In genomic region chr22:23066200-23067022, GRCh38 we compare ENCODE assay signal across 17 cellular contexts. TPM values are rescaled to one million over a fixed set of nuclear protein-coding genes. Genes with fewer than 3 reads are reported as not detected.
DNase-seq lines count a peak whose midpoint lies in the region; ATAC-seq, FAIRE-seq and TF ChIP-seq lines count a peak whose summit lies in the region.
"Had no signal": no experiment of that assay in that cellular context is flagged by ENCODE, and none has a peak within 500 bp of the region (broad histone marks: within the 10 kb centered on the region; RNA-seq: fewer than 3 reads in every experiment).

No MANE protein-coding gene starts in this region.

- H3K79me2 ChIP-seq in neural progenitor cell (ENCODE audit: low read depth) (peaks cover 5% of the 10 kb centered on the region), HepG2 (ENCODE audit: insufficient read depth, low read length) (peaks cover 8% of the 10 kb centered on the region)

- peaks cover 7% of the 10 kb centered on the region for H3K4me1 Mint-ChIP-seq in chondrocyte (ENCODE audit: low read depth)
- peaks cover 16% of the 10 kb centered on the region for H3K4me1 Mint-ChIP-seq in neural progenitor cell

- H4K20me1 ChIP-seq in neural progenitor cell (ENCODE audit: low read depth), result peaks cover 10% of the 10 kb centered on the region
- no peaks in the 10 kb centered on the region for H4K20me1 ChIP-seq in HepG2 (ENCODE audit: insufficient read depth, low read length)

- H3K27me3 ChIP-seq in neural progenitor cell (peaks cover 28% of the 10 kb centered on the region), uterus (no peaks in the 10 kb centered on the region), HepG2 (ENCODE audit: control insufficient read depth in 1 of 2, insufficient read depth in 2 of 2, low read length in 2 of 2) (peaks cover 0 to 66% of the 10 kb centered on the region in 2 experiments; a peak in 4 of 5 replicates)
- H3K27me3 ChIP-seq: tibial nerve had no signal

- H3K27ac Mint-ChIP-seq in chondrocyte (ENCODE audit: unreplicated experiment) (no peak overlapping the region), neural progenitor cell (peak overlapping the region; percentile 35)
- H3K27ac Mint-ChIP-seq: GM23338 had no signal

- in situ Hi-C loops in HepG2 (cut with HindIII; ENCODE audit: extremely low pct_ligation_motif_present, low pct_unique_long_range_greater_than_20kb), result no loop called here

- no TSS peak for BruUV-seq in HepG2 (replicated peaks; lab: Mats Ljungman, UMichigan)

- TF ChIP-seq RAD21 in HepG2 (CRISPR knock-in tag; IDR thresholded peaks at IDR 0.05), result no peak

- H3K27ac ChIP-seq in neural progenitor cell, result no peak overlapping the region
- no peak overlapping the region for H3K27ac ChIP-seq in uterus
- no peak overlapping the region for H3K27ac ChIP-seq in HepG2 (ENCODE audit: extremely low read length, insufficient read depth, low read length)
- H3K27ac ChIP-seq: tibial nerve had no signal

- H3K36me3 ChIP-seq in neural progenitor cell (no peaks in the 10 kb centered on the region), uterus (no peaks in the 10 kb centered on the region), HepG2 (replicated peaks in 1 of 2; ENCODE audit: control insufficient read depth in 1 of 2, insufficient read depth in 2 of 2, low read length in 2 of 2) (no peaks in the 10 kb centered on the region)
- H3K36me3 ChIP-seq: tibial nerve had no signal

- no peak for FAIRE-seq in HepG2 (lab: Jason Lieb, UNC)

- WGBS in HepG2 (ENCODE audit: low lambda C conversion rate), result 63% methylated on average over 15 of the region's 15 CpGs

- H2AFZ ChIP-seq in neural progenitor cell (replicated peaks) (no peak overlapping the region), HepG2 (ENCODE audit: low read length) (no peak overlapping the region)
- H2AFZ ChIP-seq: GM23338 had no signal

- H3K4me1 ChIP-seq in neural progenitor cell, result peaks cover 2% of the 10 kb centered on the region
- H3K4me1 ChIP-seq in uterus, result peaks cover 0 to 3% of the 10 kb centered on the region in 2 donors
- H3K4me1 ChIP-seq in HepG2 (ENCODE audit: insufficient read depth, low read length), result peaks cover 22% of the 10 kb centered on the region

- H3K4me2 ChIP-seq in neural progenitor cell (no peak overlapping the region), HepG2 (ENCODE audit: low read depth, low read length) (no peak overlapping the region)
- H3K4me2 ChIP-seq: GM23338 had no signal

- no peak for TF ChIP-seq CTCF in chondrocyte (IDR thresholded peaks at IDR 0.05)
- no peak for TF ChIP-seq CTCF in neural progenitor cell (IDR thresholded peaks at IDR 0.05)
- TF ChIP-seq CTCF in uterus (IDR thresholded peaks at IDR 0.05), result no peak
- TF ChIP-seq CTCF in HepG2 (CRISPR knock-in tag; IDR thresholded peaks at IDR 0.05), result no peak

- H3K36me3 Mint-ChIP-seq in chondrocyte (ENCODE audit: low read depth), result no peaks in the 10 kb centered on the region
- no peaks in the 10 kb centered on the region for H3K36me3 Mint-ChIP-seq in neural progenitor cell
- H3K36me3 Mint-ChIP-seq: naive B cell, T-cell had no signal

- H3K4me3 ChIP-seq in neural progenitor cell (no peak overlapping the region), uterus (no peak overlapping the region), HepG2 (replicated peaks in 1 of 3; ENCODE audit: insufficient read depth in 1 of 3, low read depth in 2 of 3, low read length in 3 of 3) (no peak overlapping the region)
- H3K4me3 ChIP-seq: GM23338, tibial nerve had no signal

- no peak for TF ChIP-seq POLR2A in uterus (IDR thresholded peaks at IDR 0.05)
- TF ChIP-seq POLR2A in HepG2 (IDR thresholded peaks at IDR 0.05; ENCODE audit: insufficient read depth in 1 of 2, low read depth in 2 of 2, low read length in 2 of 2), result no peak

- CTCF ChIA-PET in HepG2 (lab: Yijun Ruan, JAX; ENCODE audit: low intra/inter-chr PET ratio, low total read pairs), result no interaction called here

- POLR2A ChIA-PET in HepG2 (lab: Yijun Ruan, JAX), result no interaction called here

- no peak for TF ChIP-seq EP300 in HepG2 (IDR thresholded peaks at IDR 0.05; ENCODE audit: low read depth in 2 of 2, low read length in 2 of 2)
- TF ChIP-seq EP300 in HepG2 (CRISPR knock-in tag; IDR thresholded peaks at IDR 0.05; ENCODE audit: borderline replicate concordance), result no peak

- H3K9me3 ChIP-seq in neural progenitor cell (ENCODE audit: low read depth) (no peaks in the 10 kb centered on the region), uterus (no peaks in the 10 kb centered on the region), HepG2 (ENCODE audit: low read length) (no peaks in the 10 kb centered on the region)
- H3K9me3 ChIP-seq: tibial nerve had no signal

- no peak overlapping the region for H3K9ac ChIP-seq in neural progenitor cell
- H3K9ac ChIP-seq in HepG2 (ENCODE audit: insufficient read depth, low read depth, low read length), result no peak overlapping the region

- intact Hi-C loops in Right ventricle myocardium superior (cut with DNase I), result no loop called here
- intact Hi-C loops in left cardiac atrium (cut with DNase I), result no loop called here
- intact Hi-C loops in uterus (cut with DNase I; ENCODE audit: low total_unique reads), result no loop called here
- intact Hi-C loops in HepG2 (cut with micrococcal nuclease; ENCODE audit: unreplicated experiment), result no loop called here

- H3K27me3 Mint-ChIP-seq in chondrocyte (ENCODE audit: low read depth) (peaks cover 7% of the 10 kb centered on the region), neural progenitor cell (ENCODE audit: insufficient read depth, low read depth) (peaks cover 12% of the 10 kb centered on the region)
- H3K27me3 Mint-ChIP-seq: T-cell had no signal

- DNase-seq in Right ventricle myocardium superior, result peak; percentile 22
- no peak for DNase-seq in left cardiac atrium
- peak; percentile 61 for DNase-seq in chondrocyte (ENCODE audit: low spot score)
- no peak for DNase-seq in neural progenitor cell (ENCODE audit: low spot score)
- DNase-seq in uterus, result peak; percentile 1 to 12
- DNase-seq in HepG2 (ENCODE audit: low spot score), result no peak
- no peak for DNase-seq in 8988T
- DNase-seq: dermis blood vessel endothelial cell, DMS153, naive B cell, NCI-H187, NCI-H510A treated with DMSO at 0.1 percent for 48 hours had no signal

- H3F3A ChIP-seq in neural progenitor cell (ENCODE audit: low read depth), result peaks cover 3% of the 10 kb centered on the region

- no peaks in the 10 kb centered on the region for H3K9me3 Mint-ChIP-seq in chondrocyte (ENCODE audit: low read depth)
- H3K9me3 Mint-ChIP-seq in neural progenitor cell, result no peaks in the 10 kb centered on the region
- H3K9me3 Mint-ChIP-seq: GM23338, naive B cell, T-cell had no signal

- no peak for ATAC-seq in Right ventricle myocardium superior (ENCODE audit: poor library complexity)
- no peak for ATAC-seq in left cardiac atrium
- ATAC-seq in HepG2, result no peak
- ATAC-seq in SK-N-SH treated with all-trans-retinoic acid at 6 μM for 48 hours, result no peak
- ATAC-seq: activated CD4-positive, CD25-positive, alpha-beta regulatory T cell treated with anti-CD3 and anti-CD28 coated beads, Interleukin-2, amount 50 U/mL, for 24 hours; GM23338; T-cell had no signal

- no peak overlapping the region for H3K4me3 Mint-ChIP-seq in chondrocyte (ENCODE audit: unreplicated experiment)
- H3K4me3 Mint-ChIP-seq in neural progenitor cell, result peak overlapping the region; percentile 42
- H3K4me3 Mint-ChIP-seq: GM23338, T-cell had no signal

TF ChIP-seq in SK-N-SH treated with all-trans-retinoic acid at 6 μM for 48 hours, 23 proteins besides CTCF, POLR2A, EP300 and RAD21 (continues in another document):
- TF ChIP-seq RARB (CRISPR knock-in tag; IDR thresholded peaks at IDR 0.05) (no peak), CSRNP3 (CRISPR knock-in tag; IDR thresholded peaks at IDR 0.05) (no peak)

RNA-seq across cellular contexts. Expression of gene GNAZ, which starts 3.9 kb away (rescaled TPM):
- total RNA-seq in Right ventricle myocardium superior (3.1 TPM), left cardiac atrium (1 to 10 TPM; 2.6 to 2.8 TPM), chondrocyte (3.9 to 4.9 TPM (median 4.5 TPM) in 3 replicates), neural progenitor cell (ENCODE audit: low replicate concordance) (16.5 and 31.3 TPM in 2 replicates), uterus (10 to 100 TPM in 2 of 4 donors, 1 to 10 TPM in 2; 5.6 to 21.6 (median 12.1) TPM), HepG2 (2016; rRNA removed; fragmentation: Illumina TruSeq; extraction: Trizol) (22.3 and 22.8 TPM in 2 replicates)
- total RNA-seq in HepG2 (2016; cell fraction: cytosol; rRNA removed; fragmentation: Illumina TruSeq; extraction: Trizol; ENCODE audit: low read depth), result 16.3 and 16.9 TPM in 2 replicates
- 19.4 and 21.2 TPM in 2 replicates for total RNA-seq in HepG2 (2016; cell fraction: insoluble cytoplasmic fraction; rRNA removed; fragmentation: Illumina TruSeq; extraction: Trizol)
- total RNA-seq in HepG2 (2016; cell fraction: membrane; rRNA removed; fragmentation: Illumina TruSeq; extraction: Trizol), result 39.6 and 41.4 TPM in 2 replicates
- total RNA-seq in HepG2 (2016; cell fraction: nucleus; rRNA removed; fragmentation: Illumina TruSeq; extraction: Trizol), result 11.5 and 12.9 TPM in 2 replicates
- polyA plus RNA-seq in HepG2 (2011; rRNA removed), result 11.4 and 16.2 TPM in 2 replicates
- 16.1 and 16.8 TPM in 2 replicates for polyA plus RNA-seq in HepG2 (2011; cell fraction: cytosol; rRNA removed)
- polyA plus RNA-seq in HepG2 (2011; cell fraction: nucleus; rRNA removed), result 10.1 and 15.9 TPM in 2 replicates
- 10.4 and 16.9 TPM in 2 replicates for polyA plus RNA-seq in HepG2 (2012)
- 10.5 and 11.3 TPM in 2 replicates for polyA plus RNA-seq in HepG2 (2016; cell fraction: cytosol; fragmentation: Illumina TruSeq; extraction: Trizol; ENCODE audit: low read depth)
- polyA plus RNA-seq in HepG2 (2016; cell fraction: insoluble cytoplasmic fraction; fragmentation: Illumina TruSeq; extraction: Trizol; ENCODE audit: low read depth), result 20.3 and 22.4 TPM in 2 replicates
- polyA plus RNA-seq in HepG2 (2016; cell fraction: membrane; fragmentation: Illumina TruSeq; extraction: Trizol; ENCODE audit: low read depth), result 27.3 and 30.4 TPM in 2 replicates
- polyA plus RNA-seq in HepG2 (2016; cell fraction: nucleus; fragmentation: Illumina TruSeq; extraction: Trizol; ENCODE audit: insufficient read depth, low read depth), result 19.7 and 20.5 TPM in 2 replicates
- polyA minus RNA-seq in HepG2 (2011; rRNA and poly(A)+ RNA removed; ENCODE audit: low replicate concordance), result 9.8 and 19.7 TPM in 2 replicates
- 10.9 and 12.2 TPM in 2 replicates for polyA minus RNA-seq in HepG2 (2011; cell fraction: cytosol; rRNA and poly(A)+ RNA removed)
- 5.7 and 8.5 TPM in 2 replicates for polyA minus RNA-seq in HepG2 (2011; cell fraction: nucleus; rRNA and poly(A)+ RNA removed)

Comparison
In these comparisons a context has a peak if more than half of its experiments do, and no peak if none do; other contexts are left out.
1. DNase-seq: peak in Right ventricle myocardium superior (single experiment), chondrocyte (single experiment) and uterus (2 of 2); none in left cardiac atrium (single experiment), neural progenitor cell (single experiment), HepG2 (single experiment) and 8988T (single experiment).